Comparison of ENCODE assay signal across 11 cellular contexts in genomic region chr10:124728071-124728829, GRCh38. TPM values are rescaled to one million over a fixed set of nuclear protein-coding genes. Genes with fewer than 3 reads are reported as not detected.
DNase-seq lines count a peak whose midpoint lies in the region; ATAC-seq and TF ChIP-seq lines count a peak whose summit lies in the region.
"Had no signal": no experiment of that assay in that cellular context is flagged by ENCODE, and none has a peak within 500 bp of the region (broad histone marks: within the 10 kb centered on the region; RNA-seq: fewer than 3 reads in every experiment).

No MANE protein-coding gene starts in this region.

- H3K36me3 Mint-ChIP-seq in activated T-helper 1 cell treated with anti-CD3 and anti-CD28 coated beads, Interleukin-12 subunit alpha, Interleukin-12 subunit beta, Interleukin-2, Interleukin-4 antibody, amounts not matched to agents 30 ng/mL and 10 ng/mL and 1 ng/mL, durations not matched to agents 14 hours and 24 hours and 36 hours (ENCODE audit: low read depth): peaks cover 32% of the 10 kb centered on the region
- peaks cover 5% of the 10 kb centered on the region for H3K36me3 Mint-ChIP-seq in Calu3 (ENCODE audit: insufficient read depth, unreplicated experiment)

- peaks cover 0 to 2% of the 10 kb centered on the region in 2 donors for H3K36me3 ChIP-seq in stomach smooth muscle (ENCODE audit: control insufficient read depth in 2 of 2, insufficient read depth in 2 of 2, low read length in 2 of 2)
- H3K36me3 ChIP-seq: tibial artery had no signal

- no peak overlapping the region for H3K4me3 ChIP-seq in stomach smooth muscle (ENCODE audit: low read length in 2 of 2)
- H3K4me3 ChIP-seq: A549, tibial artery had no signal

- H3K27me3 ChIP-seq in stomach smooth muscle (ENCODE audit: control insufficient read depth in 1 of 2, insufficient read depth in 2 of 2, low read length in 2 of 2): no peaks in the 10 kb centered on the region
- H3K27me3 ChIP-seq: tibial artery had no signal

- peak; percentile 9 for ATAC-seq in left colon
- ATAC-seq: A549 had no signal

- DNase-seq in NCI-H1694 (lab: John Stamatoyannopoulos, UW) (peak; percentile 23), NCI-H1694 treated with DMSO at 0.1 percent for 48 hours (lab: John Stamatoyannopoulos, UW) (no peak), left colon (peak; percentile 37 to 48), Calu3 (no peak), GM19240 (ENCODE audit: insufficient read length, low spot score) (no peak), NCI-H226 (no peak)
- no peak for DNase-seq in activated T-helper 1 cell treated with anti-CD3 and anti-CD28 coated beads, Interleukin-12 subunit alpha, Interleukin-12 subunit beta, Interleukin-2, Interleukin-4 antibody, amounts not matched to agents 30 ng/mL and 10 ng/mL and 1 ng/mL, durations not matched to agents 14 hours and 24 hours and 36 hours (ENCODE audit: low spot score)
- DNase-seq: activated CD4-positive, alpha-beta T cell treated with anti-CD3 and anti-CD28 coated beads, Interleukin-2, amount 50 U/mL, for 48 hours had no signal

- intact Hi-C loops in activated T-helper 1 cell treated with anti-CD3 and anti-CD28 coated beads, Interleukin-12 subunit alpha, Interleukin-12 subunit beta, Interleukin-2, Interleukin-4 antibody, amounts not matched to agents 30 ng/mL and 10 ng/mL and 1 ng/mL, durations not matched to agents 14 hours and 24 hours and 36 hours (cut with micrococcal nuclease): loop anchor here (1.0 to 10.0 kb wide), 4 partner anchors 10 to 1573 kb away; partner anchors contain the start of gene BUB3
- intact Hi-C loops in left colon (cut with DNase I, micrococcal nuclease): no loop called here
- intact Hi-C loops in Calu3 (cut with micrococcal nuclease; ENCODE audit: unreplicated experiment): no loop called here

- H3K27ac ChIP-seq in stomach smooth muscle (ENCODE audit: low read length): peak overlapping the region; percentile 31
- H3K27ac ChIP-seq: A549 had no signal

- H3K4me1 ChIP-seq in stomach smooth muscle (ENCODE audit: control insufficient read depth, insufficient read depth, low read length): peaks cover 55% of the 10 kb centered on the region
- H3K4me1 ChIP-seq: A549 had no signal

- H3K9me3 ChIP-seq in stomach smooth muscle (ENCODE audit: control insufficient read depth in 2 of 2, low read length in 2 of 2): no peaks in the 10 kb centered on the region
- H3K9me3 ChIP-seq: A549, tibial artery had no signal

- no peaks in the 10 kb centered on the region for H3K27me3 Mint-ChIP-seq in activated T-helper 1 cell treated with anti-CD3 and anti-CD28 coated beads, Interleukin-12 subunit alpha, Interleukin-12 subunit beta, Interleukin-2, Interleukin-4 antibody, amounts not matched to agents 30 ng/mL and 10 ng/mL and 1 ng/mL, durations not matched to agents 14 hours and 24 hours and 36 hours (ENCODE audit: insufficient read depth)
- no peaks in the 10 kb centered on the region for H3K27me3 Mint-ChIP-seq in Calu3 (ENCODE audit: unreplicated experiment)

- H3K4me3 Mint-ChIP-seq in activated T-helper 1 cell treated with anti-CD3 and anti-CD28 coated beads, Interleukin-12 subunit alpha, Interleukin-12 subunit beta, Interleukin-2, Interleukin-4 antibody, amounts not matched to agents 30 ng/mL and 10 ng/mL and 1 ng/mL, durations not matched to agents 14 hours and 24 hours and 36 hours: peak overlapping the region; percentile 70
- no peak overlapping the region for H3K4me3 Mint-ChIP-seq in Calu3 (ENCODE audit: low read depth, unreplicated experiment)

- H3K4me1 Mint-ChIP-seq in activated T-helper 1 cell treated with anti-CD3 and anti-CD28 coated beads, Interleukin-12 subunit alpha, Interleukin-12 subunit beta, Interleukin-2, Interleukin-4 antibody, amounts not matched to agents 30 ng/mL and 10 ng/mL and 1 ng/mL, durations not matched to agents 14 hours and 24 hours and 36 hours (ENCODE audit: low read depth): peaks cover 71% of the 10 kb centered on the region
- peaks cover 18% of the 10 kb centered on the region for H3K4me1 Mint-ChIP-seq in Calu3 (ENCODE audit: low read depth, unreplicated experiment)

- no TSS peak for BruUV-seq in Calu3 (replicated peaks; lab: Mats Ljungman, UMichigan)

- CTCF ChIA-PET in Calu3 (lab: Charles Lee): no interaction called here

- H3K9ac ChIP-seq in stomach smooth muscle (ENCODE audit: low read length in 2 of 2): no peak overlapping the region

- TF ChIP-seq CTCF in Calu3 (IDR thresholded peaks at IDR 0.05; ENCODE audit: unreplicated experiment): no peak

- no peaks in the 10 kb centered on the region for H3K9me3 Mint-ChIP-seq in activated T-helper 1 cell treated with anti-CD3 and anti-CD28 coated beads, Interleukin-12 subunit alpha, Interleukin-12 subunit beta, Interleukin-2, Interleukin-4 antibody, amounts not matched to agents 30 ng/mL and 10 ng/mL and 1 ng/mL, durations not matched to agents 14 hours and 24 hours and 36 hours
- H3K9me3 Mint-ChIP-seq in Calu3 (ENCODE audit: low read depth, unreplicated experiment): no peaks in the 10 kb centered on the region

- H3K27ac Mint-ChIP-seq in activated T-helper 1 cell treated with anti-CD3 and anti-CD28 coated beads, Interleukin-12 subunit alpha, Interleukin-12 subunit beta, Interleukin-2, Interleukin-4 antibody, amounts not matched to agents 30 ng/mL and 10 ng/mL and 1 ng/mL, durations not matched to agents 14 hours and 24 hours and 36 hours: peak overlapping the region; percentile 89
- no peak overlapping the region for H3K27ac Mint-ChIP-seq in Calu3 (ENCODE audit: unreplicated experiment)

RNA-seq across cellular contexts. Expression of gene FAM53B, which starts 15.9 kb away (rescaled TPM):
- 31.8 and 32.7 TPM in 2 replicates for total RNA-seq in activated T-helper 1 cell treated with anti-CD3 and anti-CD28 coated beads, Interleukin-12 subunit alpha, Interleukin-12 subunit beta, Interleukin-2, Interleukin-4 antibody, amounts not matched to agents 30 ng/mL and 10 ng/mL and 1 ng/mL, durations not matched to agents 14 hours and 24 hours and 36 hours
- total RNA-seq in left colon (10 to 100 TPM; 31.6 to 48.0 TPM), Calu3 (2022) (11.2 and 12.5 TPM in 2 replicates)

Comparison
In these comparisons a context has a peak if more than half of its experiments do, and no peak if none do; other contexts are left out.
1. DNase-seq: peak in NCI-H1694 (single experiment) and left colon (2 of 2); none in NCI-H1694 treated with DMSO at 0.1 percent for 48 hours (single experiment), activated T-helper 1 cell treated with anti-CD3 and anti-CD28 coated beads, Interleukin-12 subunit alpha, Interleukin-12 subunit beta, Interleukin-2, Interleukin-4 antibody, amounts not matched to agents 30 ng/mL and 10 ng/mL and 1 ng/mL, durations not matched to agents 14 hours and 24 hours and 36 hours (single experiment), Calu3 (single experiment), GM19240 (single experiment) and NCI-H226 (single experiment).